In the genomic region with DNA sequence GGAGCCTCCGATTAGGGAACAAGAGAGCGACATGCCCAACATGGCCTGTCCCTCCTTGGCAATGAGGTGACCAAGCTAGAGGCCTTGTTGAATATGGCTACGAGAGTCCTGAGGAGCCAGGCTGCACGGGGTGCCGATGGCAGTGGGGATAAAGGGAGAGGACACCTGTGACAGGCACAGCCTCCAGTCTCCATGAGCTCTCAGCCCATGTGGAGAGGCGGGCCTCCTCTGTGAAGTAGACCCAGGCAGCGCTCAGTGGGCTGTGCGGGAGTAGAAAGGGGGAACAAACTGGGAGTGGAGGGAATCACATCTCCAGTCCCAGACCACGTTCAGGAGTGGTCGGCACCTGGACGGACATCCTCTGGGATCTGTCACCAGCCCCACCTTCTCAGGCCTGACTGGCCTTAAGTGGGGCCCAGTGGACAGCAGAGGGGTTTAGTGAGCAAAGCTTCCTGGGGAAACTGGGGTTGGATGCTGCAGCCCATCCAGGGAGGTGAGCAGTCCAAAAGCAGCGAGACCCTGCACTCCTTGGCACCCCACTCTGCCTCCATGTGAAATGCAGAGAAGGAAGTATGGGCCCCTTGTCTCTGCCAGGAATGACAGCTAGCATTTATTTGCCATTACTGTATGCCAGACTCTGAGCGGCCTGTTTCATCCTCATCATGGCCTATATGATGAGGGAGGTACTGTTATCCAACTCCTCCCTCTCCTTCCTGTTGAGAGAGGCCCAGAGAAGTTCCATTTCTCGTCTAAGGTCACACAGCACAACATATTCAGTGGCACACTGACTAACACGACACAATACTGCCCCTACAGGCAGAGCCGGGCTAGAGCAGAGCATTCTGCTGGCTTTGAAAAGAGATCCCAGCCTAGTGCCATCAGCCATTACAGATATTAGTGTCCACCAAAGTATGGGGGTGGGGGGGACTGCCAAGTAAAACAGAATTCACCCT, we compare ENCODE assay signal across 8 cellular contexts. TPM values are rescaled to one million over a fixed set of nuclear protein-coding genes. Genes with fewer than 3 reads are reported as not detected.
A peak's percentile ranks its signal among the peaks of the same experiment; 100 is the strongest.
DNase-seq lines count a peak whose midpoint lies in the region; ATAC-seq and TF ChIP-seq lines count a peak whose summit lies in the region.

No MANE protein-coding gene starts in this region.

- H3K4me3 Mint-ChIP-seq in glutamatergic neuron (ENCODE audit: unreplicated experiment) = no peak overlapping the region

- peaks cover 6% of the 10 kb centered on the region for H3K27me3 Mint-ChIP-seq in glutamatergic neuron (ENCODE audit: unreplicated experiment)

- no peaks in the 10 kb centered on the region for H3F3A ChIP-seq in DOHH2 (ENCODE audit: control insufficient read depth, insufficient read depth)

- peaks cover 5% of the 10 kb centered on the region for H3K4me1 Mint-ChIP-seq in glutamatergic neuron (ENCODE audit: low read depth, unreplicated experiment)

- H3K36me3 ChIP-seq in DOHH2 (ENCODE audit: control insufficient read depth, low read length) = no peaks in the 10 kb centered on the region
- H3K36me3 ChIP-seq in parathyroid adenoma (ENCODE audit: control insufficient read depth, insufficient read depth, low read length) = no peaks in the 10 kb centered on the region

- H3K36me3 Mint-ChIP-seq in glutamatergic neuron (ENCODE audit: unreplicated experiment) = no peaks in the 10 kb centered on the region

- H3K27me3 ChIP-seq in DOHH2 (ENCODE audit: control insufficient read depth, low read length) (peaks cover 12% of the 10 kb centered on the region), parathyroid adenoma (ENCODE audit: control insufficient read depth, insufficient read depth, low read length) (no peaks in the 10 kb centered on the region)

- no peak overlapping the region for H3K4me2 ChIP-seq in DOHH2 (ENCODE audit: low read length)
- H3K4me2 ChIP-seq in parathyroid adenoma (ENCODE audit: low read length) = no peak overlapping the region

- H3K79me2 ChIP-seq in DOHH2 (ENCODE audit: control insufficient read depth, low read length) (no peaks in the 10 kb centered on the region), parathyroid adenoma (no peaks in the 10 kb centered on the region)

- H4K20me1 ChIP-seq in DOHH2 (ENCODE audit: control insufficient read depth, insufficient read depth, low read depth, low read length) = no peaks in the 10 kb centered on the region; the same call in 1 of the 2 replicates

- peak; percentile 70 for DNase-seq in HK-2 (ENCODE audit: unreplicated experiment)
- peak; percentile 71 for DNase-seq in RPMI7951 (ENCODE audit: low read depth)
- peak; percentile 84 for DNase-seq in activated effector memory CD4-positive, alpha-beta T cell treated with anti-CD3 and anti-CD28 coated beads, Interleukin-2, amount 50 U/mL, for 16 hours
- DNase-seq in glutamatergic neuron = peak; percentile 82
- peak; percentile 73 for DNase-seq in ureter (ENCODE audit: low spot score)

- H3K9me2 ChIP-seq in DOHH2 (replicated peaks; ENCODE audit: control insufficient read depth, low read length) = no peaks in the 10 kb centered on the region

- H3K4me1 ChIP-seq in DOHH2 (ENCODE audit: control insufficient read depth, low read length) = peaks cover 11% of the 10 kb centered on the region
- H3K4me1 ChIP-seq in parathyroid adenoma = no peaks in the 10 kb centered on the region

- TF ChIP-seq CTCF in DOHH2 (IDR thresholded peaks at IDR 0.05; ENCODE audit: low read depth, low read length, poor library complexity, severe bottlenecking) (peak; percentile 88), glutamatergic neuron (IDR thresholded peaks at IDR 0.05; ENCODE audit: partially characterized antibody, unreplicated experiment) (peak; percentile 79), parathyroid adenoma (IDR thresholded peaks at IDR 0.05) (peak; percentile 53)

- H3K4me3 ChIP-seq in DOHH2 (ENCODE audit: low read length) (no peak overlapping the region), parathyroid adenoma (ENCODE audit: low read depth, low read length) (no peak overlapping the region)

- no peak overlapping the region for H3K9ac ChIP-seq in parathyroid adenoma

- ATAC-seq in HG03457 (IDR thresholded peaks at IDR 0.05; ENCODE audit: unreplicated experiment) = no peak

- H2AFZ ChIP-seq in parathyroid adenoma = no peak overlapping the region

- no peak overlapping the region for H3K27ac ChIP-seq in DOHH2 (ENCODE audit: low read depth, low read length)
- no peak overlapping the region for H3K27ac ChIP-seq in parathyroid adenoma

- H3K9me3 Mint-ChIP-seq in glutamatergic neuron (ENCODE audit: unreplicated experiment) = peaks cover 5% of the 10 kb centered on the region

- H3K9me3 ChIP-seq in DOHH2 (ENCODE audit: control insufficient read depth, insufficient read depth, low read length) (no peaks in the 10 kb centered on the region), parathyroid adenoma (ENCODE audit: control insufficient read depth, low read length) (no peaks in the 10 kb centered on the region)

- no peak overlapping the region for H3K27ac Mint-ChIP-seq in glutamatergic neuron (ENCODE audit: unreplicated experiment)

RNA-seq across cellular contexts. Expression of a gene that starts 4.5 kb away (rescaled TPM):
- 0.29 TPM in 1 of 2 replicates, not detected in the other for total RNA-seq in RPMI7951 (2014; rRNA removed; shearing (Covaris generic))
- total RNA-seq in glutamatergic neuron (ENCODE audit: unreplicated experiment) (not detected), ureter (3.0 TPM)
